In genomic region chr12:88242939-88243338, GRCh38 we compare ENCODE assay signal across 17 cellular contexts.
DNase-seq lines count a peak whose midpoint lies in the region; ATAC-seq and TF ChIP-seq lines count a peak whose summit lies in the region.
"Had no signal": no experiment of that assay in that cellular context is flagged by ENCODE, and none has a peak within 500 bp of the region (broad histone marks: within the 10 kb centered on the region; RNA-seq: fewer than 3 reads in every experiment).

No MANE protein-coding gene starts in this region.

- H3K27ac ChIP-seq in RWPE2 (ENCODE audit: poor library complexity, severe bottlenecking) = peak overlapping the region; percentile 55
- peak overlapping the region; percentile 73 for H3K27ac ChIP-seq in epithelial cell of prostate
- peak overlapping the region; percentile 92 for H3K27ac ChIP-seq in smooth muscle cell (ENCODE audit: low read depth)
- no peak overlapping the region for H3K27ac ChIP-seq in OCI-LY7 (ENCODE audit: low read depth, low read length, poor library complexity, severe bottlenecking)
- H3K27ac ChIP-seq: prostate gland had no signal

- DNase-seq in activated T-cell treated with anti-CD3 and anti-CD28 coated beads, Interleukin-2, amount 50 U/mL, for 72 hours = no peak
- no peak for DNase-seq in activated T-cell treated with anti-CD3 and anti-CD28 coated beads, Interleukin-2, amount 50 U/mL, for 48 hours
- DNase-seq in RWPE2 (ENCODE audit: low spot score) (no peak), epithelial cell of prostate (ENCODE audit: low read depth, low spot score) (no peak), smooth muscle cell (lab: John Stamatoyannopoulos, UW; ENCODE audit: unreplicated experiment) (no peak), HuH-7 (ENCODE audit: low spot score) (no peak), OCI-LY7 (ENCODE audit: low spot score) (no peak), HUDEP-2 (lab: John Stamatoyannopoulos, UW; ENCODE audit: unreplicated experiment in 76 of 76) (no peak)
- DNase-seq: Caco-2; NCI-H1105; NCI-H748 treated with DMSO at 0.1 percent for 48 hours; stimulated activated naive CD8-positive, alpha-beta T cell treated with anti-CD3 and anti-CD28 coated beads, Interleukin-15, Interleukin-2, amounts not matched to agents 100 U/mL and 50 U/mL, for 24 hours; T-cell had no signal

- H3K9me3 ChIP-seq in RWPE2 (ENCODE audit: severe bottlenecking) (no peaks in the 10 kb centered on the region), smooth muscle cell (replicated peaks; ENCODE audit: low read depth) (no peaks in the 10 kb centered on the region), OCI-LY7 (ENCODE audit: low read length) (no peaks in the 10 kb centered on the region)
- H3K9me3 ChIP-seq: Caco-2, prostate gland had no signal

- peak overlapping the region; percentile 55 for H3K4me2 ChIP-seq in smooth muscle cell
- H3K4me2 ChIP-seq in OCI-LY7 (ENCODE audit: low read length) = no peak overlapping the region

- H4K20me1 ChIP-seq in smooth muscle cell (ENCODE audit: low read depth) (no peaks in the 10 kb centered on the region), OCI-LY7 (ENCODE audit: insufficient read depth, low read length) (no peaks in the 10 kb centered on the region)

- BruUV-seq in OCI-LY7 (replicated peaks; lab: Mats Ljungman, UMichigan) = no TSS peak

- POLR2A ChIA-PET in OCI-LY7 (lab: Charles Lee) = no interaction called here

- peak overlapping the region; percentile 95 for H3K27ac Mint-ChIP-seq in activated T-cell treated with anti-CD3 and anti-CD28 coated beads, Interleukin-2, amount 50 U/mL, for 72 hours
- H3K27ac Mint-ChIP-seq: nephron, T-cell had no signal

- no peak overlapping the region for H3K4me3 ChIP-seq in RWPE2 (ENCODE audit: severe bottlenecking)
- H3K4me3 ChIP-seq in smooth muscle cell = no peak overlapping the region
- H3K4me3 ChIP-seq in OCI-LY7 (ENCODE audit: low read depth, low read length, poor library complexity, severe bottlenecking) = no peak overlapping the region
- H3K4me3 ChIP-seq: GM12878, lung, prostate gland had no signal

- ATAC-seq in activated T-cell treated with anti-CD3 and anti-CD28 coated beads, Interleukin-2, amount 50 U/mL, for 72 hours (replicated peaks in 1 of 2) = no peak
- no peak for ATAC-seq in RWPE2 (ENCODE audit: low read depth)
- ATAC-seq: T-cell had no signal

- H3K4me1 ChIP-seq in RWPE2 (ENCODE audit: insufficient read depth, poor library complexity, severe bottlenecking) = peaks cover 29% of the 10 kb centered on the region
- H3K4me1 ChIP-seq in smooth muscle cell (ENCODE audit: low read depth) = no peaks in the 10 kb centered on the region
- no peaks in the 10 kb centered on the region for H3K4me1 ChIP-seq in OCI-LY7 (ENCODE audit: insufficient read depth, low read length, poor library complexity, severe bottlenecking)
- H3K4me1 ChIP-seq: prostate gland had no signal

- H3K27me3 Mint-ChIP-seq in activated T-cell treated with anti-CD3 and anti-CD28 coated beads, Interleukin-2, amount 50 U/mL, for 72 hours (ENCODE audit: low read depth) = peaks cover 26% of the 10 kb centered on the region

- H3F3A ChIP-seq in smooth muscle cell (ENCODE audit: low read depth) = peaks cover 5% of the 10 kb centered on the region

- H3K9me3 Mint-ChIP-seq in activated T-cell treated with anti-CD3 and anti-CD28 coated beads, Interleukin-2, amount 50 U/mL, for 72 hours = peaks cover 5 to 7% of the 10 kb centered on the region in 2 donors

- H3K9ac ChIP-seq in smooth muscle cell (ENCODE audit: low read depth) = peak overlapping the region; percentile 40

- H3K36me3 ChIP-seq in RWPE2 (ENCODE audit: low read depth) (no peaks in the 10 kb centered on the region), smooth muscle cell (ENCODE audit: low read depth) (no peaks in the 10 kb centered on the region), OCI-LY7 (ENCODE audit: insufficient read depth, low read length) (no peaks in the 10 kb centered on the region)
- H3K36me3 ChIP-seq: prostate gland had no signal

- no peak for TF ChIP-seq CTCF in RWPE2 (IDR thresholded peaks at IDR 0.05; ENCODE audit: poor library complexity, severe bottlenecking)
- no peak for TF ChIP-seq CTCF in smooth muscle cell (IDR thresholded peaks at IDR 0.05; ENCODE audit: borderline replicate concordance, insufficient read depth, poor library complexity, severe bottlenecking)
- TF ChIP-seq CTCF in OCI-LY7 (conservative IDR thresholded peaks at IDR 0.05; ENCODE audit: low read length) = no peak

- H3K4me3 Mint-ChIP-seq in activated T-cell treated with anti-CD3 and anti-CD28 coated beads, Interleukin-2, amount 50 U/mL, for 72 hours = peak overlapping the region; percentile 53 to 70
- H3K4me3 Mint-ChIP-seq: nephron, T-cell had no signal

- intact Hi-C loops in OCI-LY7 (cut with micrococcal nuclease; ENCODE audit: unreplicated experiment) = no loop called here

- H2AFZ ChIP-seq in smooth muscle cell (ENCODE audit: low read depth) (peak overlapping the region; percentile 38), OCI-LY7 (ENCODE audit: low read length) (no peak overlapping the region)

- H3K27me3 ChIP-seq in RWPE2 (ENCODE audit: insufficient read depth, poor library complexity, severe bottlenecking) = no peaks in the 10 kb centered on the region
- no peaks in the 10 kb centered on the region for H3K27me3 ChIP-seq in smooth muscle cell (ENCODE audit: low read depth)

- H3K79me2 ChIP-seq in smooth muscle cell (ENCODE audit: low read depth) (no peaks in the 10 kb centered on the region), OCI-LY7 (ENCODE audit: insufficient read depth, low read depth, low read length) (no peaks in the 10 kb centered on the region)

- H3K36me3 Mint-ChIP-seq in activated T-cell treated with anti-CD3 and anti-CD28 coated beads, Interleukin-2, amount 50 U/mL, for 72 hours (ENCODE audit: insufficient read depth in 2 of 2) = peaks cover 3 to 5% of the 10 kb centered on the region in 2 donors
- H3K36me3 Mint-ChIP-seq: T-cell had no signal

- H3K9me2 ChIP-seq in OCI-LY7 (ENCODE audit: insufficient read depth, low read length) = no peaks in the 10 kb centered on the region

- CTCF ChIA-PET in OCI-LY7 (lab: Charles Lee; ENCODE audit: unreplicated experiment) = no interaction called here

- H3K4me1 Mint-ChIP-seq in activated T-cell treated with anti-CD3 and anti-CD28 coated beads, Interleukin-2, amount 50 U/mL, for 72 hours (ENCODE audit: low read depth) = peaks cover 42% of the 10 kb centered on the region
- H3K4me1 Mint-ChIP-seq: nephron, T-cell had no signal
